In genomic region chr9:125412166-125412565, GRCh38 we compare ENCODE assay signal across 18 cellular contexts.
DNase-seq lines count a peak whose midpoint lies in the region; ATAC-seq, FAIRE-seq and TF ChIP-seq lines count a peak whose summit lies in the region.
"Had no signal": no experiment of that assay in that cellular context is flagged by ENCODE, and none has a peak within 500 bp of the region (broad histone marks: within the 10 kb centered on the region; RNA-seq: fewer than 3 reads in every experiment).

No MANE protein-coding gene starts in this region.

- POLR2A ChIA-PET in HepG2 (lab: Yijun Ruan, JAX) (no interaction called here), PC-9 (lab: Charles Lee; ENCODE audit: unreplicated experiment) (no interaction called here)
- POLR2A ChIA-PET in naive thymus-derived CD4-positive, alpha-beta T cell (lab: Charles Lee), result no interaction called here

- H3K36me3 Mint-ChIP-seq in neural progenitor cell, result peaks cover 5% of the 10 kb centered on the region
- H3K36me3 Mint-ChIP-seq in naive thymus-derived CD4-positive, alpha-beta T cell, result peaks cover 0 to 7% (median 0%) of the 10 kb centered on the region in 5 donors

- H3F3A ChIP-seq in PC-9 (ENCODE audit: insufficient read depth, low read depth), result no peaks in the 10 kb centered on the region
- H3F3A ChIP-seq in neural progenitor cell (ENCODE audit: low read depth), result peaks cover 8% of the 10 kb centered on the region

- H3K9me3 ChIP-seq in HepG2 (ENCODE audit: low read length) (no peaks in the 10 kb centered on the region), right lobe of liver (no peaks in the 10 kb centered on the region), PC-9 (ENCODE audit: insufficient read depth, low read depth) (no peaks in the 10 kb centered on the region), neural progenitor cell (ENCODE audit: low read depth) (no peaks in the 10 kb centered on the region)
- H3K9me3 ChIP-seq in naive thymus-derived CD4-positive, alpha-beta T cell (ENCODE audit: control insufficient read depth in 2 of 3, low read length in 3 of 3), result no peaks in the 10 kb centered on the region

- TF ChIP-seq CTCF in HepG2 (CRISPR knock-in tag; IDR thresholded peaks at IDR 0.05), result no peak
- no peak for TF ChIP-seq CTCF in right lobe of liver (IDR thresholded peaks at IDR 0.05)
- TF ChIP-seq CTCF in PC-9 (conservative IDR thresholded peaks at IDR 0.05), result no peak
- TF ChIP-seq CTCF in neural progenitor cell (IDR thresholded peaks at IDR 0.05), result no peak

- no peak overlapping the region for H3K27ac ChIP-seq in HepG2 (ENCODE audit: extremely low read length, insufficient read depth, low read length)
- no peak overlapping the region for H3K27ac ChIP-seq in right lobe of liver
- H3K27ac ChIP-seq in PC-9, result no peak overlapping the region
- no peak overlapping the region for H3K27ac ChIP-seq in neural progenitor cell
- H3K27ac ChIP-seq in naive thymus-derived CD4-positive, alpha-beta T cell (ENCODE audit: low read depth, low read length), result no peak overlapping the region

- peaks cover 37% of the 10 kb centered on the region for H3K4me1 ChIP-seq in HepG2 (ENCODE audit: insufficient read depth, low read length)
- peaks cover 0 to 11% (median 0%) of the 10 kb centered on the region in 4 donors for H3K4me1 ChIP-seq in right lobe of liver
- H3K4me1 ChIP-seq in PC-9 (replicated peaks; ENCODE audit: insufficient read depth), result no peaks in the 10 kb centered on the region
- peaks cover 3% of the 10 kb centered on the region for H3K4me1 ChIP-seq in neural progenitor cell
- no peaks in the 10 kb centered on the region for H3K4me1 ChIP-seq in naive thymus-derived CD4-positive, alpha-beta T cell (ENCODE audit: control insufficient read depth in 2 of 2, insufficient read depth in 2 of 2, low read length in 2 of 2)

- H3K79me2 ChIP-seq in HepG2 (ENCODE audit: insufficient read depth, low read length), result no peaks in the 10 kb centered on the region
- no peaks in the 10 kb centered on the region for H3K79me2 ChIP-seq in PC-9 (ENCODE audit: low read depth)
- H3K79me2 ChIP-seq in neural progenitor cell (ENCODE audit: low read depth), result no peaks in the 10 kb centered on the region

- H3K27me3 Mint-ChIP-seq in neural progenitor cell (ENCODE audit: insufficient read depth, low read depth), result peaks cover 12% of the 10 kb centered on the region
- H3K27me3 Mint-ChIP-seq in naive thymus-derived CD4-positive, alpha-beta T cell, result peaks cover 14 to 29% (median 16%) of the 10 kb centered on the region in 5 donors

- ATAC-seq in HepG2 (no peak), right lobe of liver (no peak)
- ATAC-seq in naive thymus-derived CD4-positive, alpha-beta T cell, result no peak

- H3K4me3 ChIP-seq in HepG2 (replicated peaks in 1 of 3; ENCODE audit: insufficient read depth in 1 of 3, low read depth in 2 of 3, low read length in 3 of 3) (no peak overlapping the region), right lobe of liver (no peak overlapping the region), PC-9 (no peak overlapping the region), neural progenitor cell (no peak overlapping the region)
- no peak overlapping the region for H3K4me3 ChIP-seq in naive thymus-derived CD4-positive, alpha-beta T cell (ENCODE audit: low read length)

- CTCF ChIA-PET in HepG2 (lab: Yijun Ruan, JAX; ENCODE audit: low intra/inter-chr PET ratio, low total read pairs), result no interaction called here
- CTCF ChIA-PET in PC-9 (lab: Charles Lee), result no interaction called here
- CTCF ChIA-PET in naive thymus-derived CD4-positive, alpha-beta T cell (lab: Charles Lee), result no interaction called here

- no peaks in the 10 kb centered on the region for H3K36me3 ChIP-seq in HepG2 (replicated peaks in 1 of 2; ENCODE audit: control insufficient read depth in 1 of 2, insufficient read depth in 2 of 2, low read length in 2 of 2)
- H3K36me3 ChIP-seq in right lobe of liver, result no peaks in the 10 kb centered on the region
- H3K36me3 ChIP-seq in PC-9 (ENCODE audit: low read depth), result no peaks in the 10 kb centered on the region
- H3K36me3 ChIP-seq in neural progenitor cell, result no peaks in the 10 kb centered on the region
- H3K36me3 ChIP-seq in naive thymus-derived CD4-positive, alpha-beta T cell (ENCODE audit: control insufficient read depth in 2 of 3, insufficient read depth in 3 of 3, low read length in 3 of 3), result no peaks in the 10 kb centered on the region

- peaks cover 0 to 12% of the 10 kb centered on the region in 2 experiments; a peak in 3 of 5 replicates for H3K27me3 ChIP-seq in HepG2 (ENCODE audit: control insufficient read depth in 1 of 2, insufficient read depth in 2 of 2, low read length in 2 of 2)
- no peaks in the 10 kb centered on the region for H3K27me3 ChIP-seq in right lobe of liver
- no peaks in the 10 kb centered on the region for H3K27me3 ChIP-seq in PC-9 (ENCODE audit: insufficient read depth, low read depth)
- peaks cover 19% of the 10 kb centered on the region for H3K27me3 ChIP-seq in neural progenitor cell
- H3K27me3 ChIP-seq in naive thymus-derived CD4-positive, alpha-beta T cell (ENCODE audit: control insufficient read depth in 2 of 2, insufficient read depth in 2 of 2, low read length in 2 of 2), result no peaks in the 10 kb centered on the region

- H3K9ac ChIP-seq in HepG2 (ENCODE audit: insufficient read depth, low read depth, low read length), result no peak overlapping the region
- H3K9ac ChIP-seq in neural progenitor cell, result no peak overlapping the region

- no peak for TF ChIP-seq RAD21 in HepG2 (CRISPR knock-in tag; IDR thresholded peaks at IDR 0.05)

- 29% methylated on average over 10 of the region's 10 CpGs for WGBS in HepG2 (ENCODE audit: low lambda C conversion rate)
- WGBS in right lobe of liver (ENCODE audit: insufficient coverage, low coverage, low lambda C conversion rate, missing lambda C conversion rate), result 70% methylated on average over 10 of the region's 10 CpGs

- no peaks in the 10 kb centered on the region for H3K9me3 Mint-ChIP-seq in neural progenitor cell
- H3K9me3 Mint-ChIP-seq in naive thymus-derived CD4-positive, alpha-beta T cell, result no peaks in the 10 kb centered on the region
- H3K9me3 Mint-ChIP-seq: CD4-positive, alpha-beta T cell had no signal

- H4K20me1 ChIP-seq in HepG2 (ENCODE audit: insufficient read depth, low read length) (no peaks in the 10 kb centered on the region), PC-9 (ENCODE audit: insufficient read depth) (no peaks in the 10 kb centered on the region), neural progenitor cell (ENCODE audit: low read depth) (no peaks in the 10 kb centered on the region)

- DNase-seq in HepG2 (ENCODE audit: low spot score) (no peak), right lobe of liver (no peak), PC-9 (no peak), neural progenitor cell (ENCODE audit: low spot score) (no peak), COR-L47 (lab: John Stamatoyannopoulos, UW) (no peak), ACHN (no peak)
- no peak for DNase-seq in naive thymus-derived CD4-positive, alpha-beta T cell
- DNase-seq: C1 segment of cervical spinal cord; CD4-positive, alpha-beta T cell; DMS153; DMS79 treated with DMSO at 0.1 percent for 48 hours; EL; IMR-90 had no signal

- TF ChIP-seq EP300 in HepG2 (IDR thresholded peaks at IDR 0.05; ENCODE audit: low read depth in 2 of 2, low read length in 2 of 2) (no peak), HepG2 (CRISPR knock-in tag; IDR thresholded peaks at IDR 0.05; ENCODE audit: borderline replicate concordance) (no peak)

- no peak for FAIRE-seq in HepG2 (lab: Jason Lieb, UNC)
- FAIRE-seq: D721Med, G401.6, GM12891, H54 had no signal

- in situ Hi-C loops in HepG2 (cut with HindIII; ENCODE audit: extremely low pct_ligation_motif_present, low pct_unique_long_range_greater_than_20kb) (no loop called here), ACHN (cut with HindIII; ENCODE audit: low pct_ligation_motif_present, low pct_unique_long_range_greater_than_20kb, low sequenced_read_pairs) (no loop called here)

- peak overlapping the region; percentile 25 for H3K27ac Mint-ChIP-seq in neural progenitor cell
- no peak overlapping the region for H3K27ac Mint-ChIP-seq in naive thymus-derived CD4-positive, alpha-beta T cell
- H3K27ac Mint-ChIP-seq: B cell; CD4-positive, alpha-beta T cell had no signal

- H2AFZ ChIP-seq in HepG2 (ENCODE audit: low read length), result no peak overlapping the region
- no peak overlapping the region for H2AFZ ChIP-seq in PC-9
- no peak overlapping the region for H2AFZ ChIP-seq in neural progenitor cell (replicated peaks)

- TF ChIP-seq POLR2A in HepG2 (IDR thresholded peaks at IDR 0.05; ENCODE audit: insufficient read depth in 1 of 2, low read depth in 2 of 2, low read length in 2 of 2), result no peak
- TF ChIP-seq POLR2A in right lobe of liver (IDR thresholded peaks at IDR 0.05), result no peak

- BruUV-seq in HepG2 (replicated peaks; lab: Mats Ljungman, UMichigan) (no TSS peak), PC-9 (replicated peaks; lab: Mats Ljungman, UMichigan) (TSS peak; percentile 16)

- H3K4me2 ChIP-seq in HepG2 (ENCODE audit: low read depth, low read length) (peak overlapping the region; percentile 50; the same call in 1 of the 2 replicates), PC-9 (no peak overlapping the region), neural progenitor cell (no peak overlapping the region)

- intact Hi-C loops in HepG2 (cut with micrococcal nuclease; ENCODE audit: unreplicated experiment), result no loop called here
- intact Hi-C loops in right lobe of liver (cut with DNase I), result loop anchor here in 1 of 2 donors (5.0 kb wide), 1 partner anchor 820 kb away; no protein-coding TSS in a partner anchor
- intact Hi-C loops in PC-9 (cut with micrococcal nuclease; ENCODE audit: unreplicated experiment), result no loop called here
- intact Hi-C loops in naive thymus-derived CD4-positive, alpha-beta T cell (cut with micrococcal nuclease), result no loop called here

- no peak overlapping the region for H3K4me3 Mint-ChIP-seq in neural progenitor cell
- no peak overlapping the region for H3K4me3 Mint-ChIP-seq in naive thymus-derived CD4-positive, alpha-beta T cell
- H3K4me3 Mint-ChIP-seq: B cell had no signal

- no peaks in the 10 kb centered on the region for H3K9me2 ChIP-seq in PC-9 (ENCODE audit: insufficient read depth)

- peaks cover 18% of the 10 kb centered on the region for H3K4me1 Mint-ChIP-seq in neural progenitor cell
- H3K4me1 Mint-ChIP-seq in naive thymus-derived CD4-positive, alpha-beta T cell, result peaks cover 0 to 14% (median 12%) of the 10 kb centered on the region in 7 donors

TF ChIP-seq in HepG2, 621 proteins besides CTCF, POLR2A, EP300 and RAD21:
- TF ChIP-seq ZNF552 (CRISPR knock-in tag; IDR thresholded peaks at IDR 0.05; ENCODE audit: borderline replicate concordance), result no peak
- no peak for TF ChIP-seq ZNF616 (CRISPR knock-in tag; IDR thresholded peaks at IDR 0.05; ENCODE audit: low read depth)
- TF ChIP-seq POGZ (CRISPR knock-in tag; IDR thresholded peaks at IDR 0.05), result no peak
- no peak for TF ChIP-seq STAG1 (CRISPR knock-in tag; IDR thresholded peaks at IDR 0.05)
- no peak for TF ChIP-seq CBX5 (CRISPR knock-in tag; IDR thresholded peaks at IDR 0.05; ENCODE audit: borderline replicate concordance)
TF ChIP-seq in HepG2: peak in this region for 0.
